7 cellular contexts compared by ENCODE assay signal in the genomic region with DNA sequence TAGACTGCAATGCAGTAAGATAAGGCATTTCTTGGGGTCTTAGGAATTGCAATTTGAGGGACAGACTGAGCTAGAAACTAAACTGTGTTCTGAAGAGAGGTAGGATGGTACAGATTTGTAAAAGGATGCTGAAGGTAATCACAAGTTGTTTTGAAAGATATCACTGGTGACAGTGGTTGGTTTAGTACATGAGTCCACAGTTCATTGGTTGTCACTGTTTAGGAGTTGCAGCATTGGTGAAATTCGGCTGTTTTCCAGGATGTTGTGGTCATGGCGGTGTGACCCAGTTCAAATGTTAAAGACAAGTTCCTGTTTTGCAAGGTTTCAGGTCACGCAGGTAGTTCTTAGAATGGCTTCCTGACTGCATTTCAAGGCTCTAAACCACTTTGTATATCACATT.
DNase-seq lines count a peak whose midpoint lies in the region; ATAC-seq and TF ChIP-seq lines count a peak whose summit lies in the region.

No MANE protein-coding gene starts in this region.

- CTCF ChIA-PET in activated CD8-positive, alpha-beta T cell treated with anti-CD3 and anti-CD28 coated beads for 36 hours (lab: Charles Lee) = no interaction called here

- TF ChIP-seq CTCF in activated CD8-positive, alpha-beta T cell treated with anti-CD3 and anti-CD28 coated beads for 36 hours (IDR thresholded peaks at IDR 0.05) = no peak
- no peak for TF ChIP-seq CTCF in chondrocyte (IDR thresholded peaks at IDR 0.05)

- POLR2A ChIA-PET in activated CD8-positive, alpha-beta T cell treated with anti-CD3 and anti-CD28 coated beads for 36 hours (lab: Charles Lee) = no interaction called here

- H3K27me3 Mint-ChIP-seq in activated CD8-positive, alpha-beta T cell treated with anti-CD3 and anti-CD28 coated beads for 36 hours = no peaks in the 10 kb centered on the region
- no peaks in the 10 kb centered on the region for H3K27me3 Mint-ChIP-seq in chondrocyte (ENCODE audit: low read depth)

- ATAC-seq in GM19467 (IDR thresholded peaks at IDR 0.05; ENCODE audit: unreplicated experiment) (peak; percentile 99), HG03442 (IDR thresholded peaks at IDR 0.05; ENCODE audit: unreplicated experiment) (peak; percentile 97), sciatic nerve (peak; percentile 44), SK-N-SH treated with all-trans-retinoic acid at 6 μM for 48 hours (no peak)
- ATAC-seq in activated CD8-positive, alpha-beta T cell treated with anti-CD3 and anti-CD28 coated beads for 36 hours = peak; percentile 89

- peaks cover 50% of the 10 kb centered on the region for H3K4me1 Mint-ChIP-seq in activated CD8-positive, alpha-beta T cell treated with anti-CD3 and anti-CD28 coated beads for 36 hours (ENCODE audit: low read depth)
- H3K4me1 Mint-ChIP-seq in chondrocyte (ENCODE audit: low read depth) = peaks cover 6% of the 10 kb centered on the region

- intact Hi-C loops in activated CD8-positive, alpha-beta T cell treated with anti-CD3 and anti-CD28 coated beads for 36 hours (cut with micrococcal nuclease) = no loop called here
- intact Hi-C loops in sciatic nerve (cut with DNase I) = no loop called here

- peak; percentile 91 for DNase-seq in activated CD8-positive, alpha-beta T cell treated with anti-CD3 and anti-CD28 coated beads for 36 hours
- DNase-seq in sciatic nerve (ENCODE audit: low spot score) = no peak
- DNase-seq in chondrocyte (ENCODE audit: low spot score) = no peak
- DNase-seq in midbrain (lab: John Stamatoyannopoulos, UW) = no peak

- peak overlapping the region; percentile 18 for H3K4me3 Mint-ChIP-seq in activated CD8-positive, alpha-beta T cell treated with anti-CD3 and anti-CD28 coated beads for 36 hours
- no peak overlapping the region for H3K4me3 Mint-ChIP-seq in chondrocyte (ENCODE audit: unreplicated experiment)

- peaks cover 24% of the 10 kb centered on the region for H3K36me3 Mint-ChIP-seq in activated CD8-positive, alpha-beta T cell treated with anti-CD3 and anti-CD28 coated beads for 36 hours (ENCODE audit: low read depth)
- H3K36me3 Mint-ChIP-seq in chondrocyte (ENCODE audit: low read depth) = no peaks in the 10 kb centered on the region

- peak overlapping the region; percentile 96 for H3K27ac Mint-ChIP-seq in activated CD8-positive, alpha-beta T cell treated with anti-CD3 and anti-CD28 coated beads for 36 hours
- H3K27ac Mint-ChIP-seq in chondrocyte (ENCODE audit: unreplicated experiment) = no peak overlapping the region

- peaks cover 33% of the 10 kb centered on the region for H3K9me3 Mint-ChIP-seq in activated CD8-positive, alpha-beta T cell treated with anti-CD3 and anti-CD28 coated beads for 36 hours
- H3K9me3 Mint-ChIP-seq in chondrocyte (ENCODE audit: low read depth) = no peaks in the 10 kb centered on the region

TF ChIP-seq in SK-N-SH treated with all-trans-retinoic acid at 6 μM for 48 hours, 23 proteins besides CTCF, POLR2A, EP300 and RAD21:
- TF ChIP-seq ZNF565 (CRISPR knock-in tag; conservative IDR thresholded peaks at IDR 0.05; ENCODE audit: low read depth) (no peak), ESRRG (CRISPR knock-in tag; IDR thresholded peaks at IDR 0.05) (no peak), GLIS3 (CRISPR knock-in tag; IDR thresholded peaks at IDR 0.05) (no peak)
- TF ChIP-seq, protein P1, sequence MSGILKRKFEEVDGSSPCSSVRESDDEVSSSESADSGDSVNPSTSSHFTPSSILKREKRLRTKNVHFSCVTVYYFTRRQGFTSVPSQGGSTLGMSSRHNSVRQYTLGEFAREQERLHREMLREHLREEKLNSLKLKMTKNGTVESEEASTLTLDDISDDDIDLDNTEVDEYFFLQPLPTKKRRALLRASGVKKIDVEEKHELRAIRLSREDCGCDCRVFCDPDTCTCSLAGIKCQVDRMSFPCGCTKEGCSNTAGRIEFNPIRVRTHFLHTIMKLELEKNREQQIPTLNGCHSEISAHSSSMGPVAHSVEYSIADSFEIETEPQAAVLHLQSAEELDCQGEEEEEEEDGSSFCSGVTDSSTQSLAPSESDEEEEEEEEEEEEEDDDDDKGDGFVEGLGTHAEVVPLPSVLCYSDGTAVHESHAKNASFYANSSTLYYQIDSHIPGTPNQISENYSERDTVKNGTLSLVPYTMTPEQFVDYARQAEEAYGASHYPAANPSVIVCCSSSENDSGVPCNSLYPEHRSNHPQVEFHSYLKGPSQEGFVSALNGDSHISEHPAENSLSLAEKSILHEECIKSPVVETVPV (CRISPR knock-in tag; IDR thresholded peaks at IDR 0.05) = no peak
TF ChIP-seq in SK-N-SH treated with all-trans-retinoic acid at 6 μM for 48 hours: peak in this region for 0.
